8 cellular contexts compared by ENCODE assay signal in the genomic region with DNA sequence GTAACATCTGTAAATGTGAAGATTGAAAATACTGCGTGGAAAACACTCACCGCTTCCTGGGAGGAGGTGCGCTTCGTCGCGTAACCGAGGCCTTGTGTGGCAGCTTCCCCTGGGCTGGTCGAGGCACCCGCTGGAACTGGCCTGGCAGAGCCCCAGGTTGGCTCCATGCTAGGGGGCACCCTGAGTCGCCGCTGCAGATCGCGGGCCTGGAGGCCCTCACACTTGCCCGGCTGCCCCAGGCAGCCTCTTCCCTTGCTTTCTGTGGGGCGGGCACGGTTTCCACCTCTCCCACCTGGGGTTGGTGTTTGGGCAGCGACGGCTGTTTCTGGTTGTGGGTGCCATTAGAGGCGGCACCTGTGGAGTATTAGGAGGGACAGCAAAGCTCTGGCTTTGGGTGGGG. TPM values are rescaled to one million over a fixed set of nuclear protein-coding genes. Genes with fewer than 3 reads are reported as not detected.
A peak's percentile ranks its signal among the peaks of the same experiment; 100 is the strongest.
DNase-seq lines count a peak whose midpoint lies in the region; ATAC-seq and TF ChIP-seq lines count a peak whose summit lies in the region.

No MANE protein-coding gene starts in this region.

- no peak for ATAC-seq in activated CD8-positive, alpha-beta T cell treated with anti-CD3 and anti-CD28 coated beads, Interleukin-2, amount 10 ng/mL, durations not matched to agents 7 days and 5 days
- ATAC-seq in right cardiac atrium (no peak), GM21737 (IDR thresholded peaks at IDR 0.05; ENCODE audit: unreplicated experiment) (no peak)

- peaks cover 3% of the 10 kb centered on the region for H3K9me3 ChIP-seq in right cardiac atrium (ENCODE audit: control insufficient read depth, low read length)

- peaks cover 23% of the 10 kb centered on the region for H3K4me1 Mint-ChIP-seq in activated CD8-positive, alpha-beta T cell treated with anti-CD3 and anti-CD28 coated beads, Interleukin-2, amount 10 ng/mL, durations not matched to agents 7 days and 5 days (ENCODE audit: low read depth)

- intact Hi-C loops in right cardiac atrium (cut with DNase I): loop anchor here in 2 of 4 donors (5.0 kb wide), 2 partner anchors 39 to 329 kb away; a partner anchor contains a TSS

- peaks cover 10% of the 10 kb centered on the region for H3K4me1 ChIP-seq in right cardiac atrium (ENCODE audit: control insufficient read depth, insufficient read depth, low read length)

- H3K9me3 Mint-ChIP-seq in activated CD8-positive, alpha-beta T cell treated with anti-CD3 and anti-CD28 coated beads, Interleukin-2, amount 10 ng/mL, durations not matched to agents 7 days and 5 days (ENCODE audit: insufficient read depth): peaks cover 44% of the 10 kb centered on the region

- no peak for TF ChIP-seq CTCF in retinal pigment epithelial cell (conservative IDR thresholded peaks at IDR 0.05; ENCODE audit: low read depth, low read length)

- 74% methylated on average over 19 of the region's 19 CpGs for WGBS in right cardiac atrium

- CTCF ChIA-PET in activated CD8-positive, alpha-beta T cell treated with anti-CD3 and anti-CD28 coated beads, Interleukin-2, amount 10 ng/mL, durations not matched to agents 7 days and 5 days (lab: Charles Lee): interaction anchor here (0.8 to 1.1 kb wide), 3 partner anchors 8 to 329 kb away, joined by 3 read pairs; no protein-coding TSS in a partner anchor

- H3K36me3 Mint-ChIP-seq in activated CD8-positive, alpha-beta T cell treated with anti-CD3 and anti-CD28 coated beads, Interleukin-2, amount 10 ng/mL, durations not matched to agents 7 days and 5 days (ENCODE audit: low read depth): peaks cover 60% of the 10 kb centered on the region

- no peaks in the 10 kb centered on the region for H3K27me3 ChIP-seq in right cardiac atrium (ENCODE audit: control insufficient read depth, insufficient read depth)

- POLR2A ChIA-PET in activated CD8-positive, alpha-beta T cell treated with anti-CD3 and anti-CD28 coated beads, Interleukin-2, amount 10 ng/mL, durations not matched to agents 7 days and 5 days (lab: Charles Lee): interaction anchor here (1.5 kb wide), 1 partner anchor 36 kb away, joined by 7 read pairs; no protein-coding TSS in a partner anchor

- H3K4me3 ChIP-seq in right cardiac atrium (ENCODE audit: low read length): peak overlapping the region; percentile 80
- H3K4me3 ChIP-seq in retinal pigment epithelial cell (ENCODE audit: low read length): peak overlapping the region; percentile 66

- DNase-seq in D341Med (ENCODE audit: low spot score) (peak; percentile 30), right cardiac atrium (peak; percentile 15 to 67 (median 58)), retinal pigment epithelial cell (ENCODE audit: low read depth) (no peak), NCI-H2196 (lab: John Stamatoyannopoulos, UW; ENCODE audit: unreplicated experiment) (no peak), NCI-H1930 (lab: John Stamatoyannopoulos, UW) (no peak), AML-193 (lab: John Stamatoyannopoulos, UW) (no peak)
- DNase-seq in activated CD8-positive, alpha-beta T cell treated with anti-CD3 and anti-CD28 coated beads, Interleukin-2, amount 10 ng/mL, durations not matched to agents 7 days and 5 days: no peak

- no peak overlapping the region for H3K27ac ChIP-seq in right cardiac atrium (ENCODE audit: low read length)

- peak overlapping the region; percentile 66 for H3K27ac Mint-ChIP-seq in activated CD8-positive, alpha-beta T cell treated with anti-CD3 and anti-CD28 coated beads, Interleukin-2, amount 10 ng/mL, durations not matched to agents 7 days and 5 days

- peak overlapping the region; percentile 80 for H3K4me3 Mint-ChIP-seq in activated CD8-positive, alpha-beta T cell treated with anti-CD3 and anti-CD28 coated beads, Interleukin-2, amount 10 ng/mL, durations not matched to agents 7 days and 5 days

- no peaks in the 10 kb centered on the region for H3K27me3 Mint-ChIP-seq in activated CD8-positive, alpha-beta T cell treated with anti-CD3 and anti-CD28 coated beads, Interleukin-2, amount 10 ng/mL, durations not matched to agents 7 days and 5 days (ENCODE audit: low read depth)

RNA-seq across cellular contexts. Expression of a gene that starts 0.9 kb away (rescaled TPM):
- total RNA-seq in activated CD8-positive, alpha-beta T cell treated with anti-CD3 and anti-CD28 coated beads, Interleukin-2, amount 10 ng/mL, durations not matched to agents 7 days and 5 days: 1 to 10 TPM; 6.8 to 7.5 TPM
- 1 to 10 TPM; 5.0 to 6.2 (median 5.6) TPM for total RNA-seq in right cardiac atrium
- 1.6 TPM for polyA plus RNA-seq in right cardiac atrium

RNA-seq across cellular contexts. Expression of a gene that starts 37.4 kb away (rescaled TPM):
- total RNA-seq in activated CD8-positive, alpha-beta T cell treated with anti-CD3 and anti-CD28 coated beads, Interleukin-2, amount 10 ng/mL, durations not matched to agents 7 days and 5 days: 1 to 10 TPM; 4.1 to 4.7 TPM
- 1 to 10 TPM; 4.1 to 6.2 (median 5.4) TPM for total RNA-seq in right cardiac atrium
- 3.0 TPM for polyA plus RNA-seq in right cardiac atrium

Comparison
In these comparisons a context has a peak if more than half of its experiments do, and no peak if none do; other contexts are left out.
1. DNase-seq: peak in D341Med (single experiment) and right cardiac atrium (3 of 3); none in activated CD8-positive, alpha-beta T cell treated with anti-CD3 and anti-CD28 coated beads, Interleukin-2, amount 10 ng/mL, durations not matched to agents 7 days and 5 days (single experiment), retinal pigment epithelial cell (single experiment), NCI-H2196 (single experiment), NCI-H1930 (0 of 2) and AML-193 (0 of 2).